In the genomic region with DNA sequence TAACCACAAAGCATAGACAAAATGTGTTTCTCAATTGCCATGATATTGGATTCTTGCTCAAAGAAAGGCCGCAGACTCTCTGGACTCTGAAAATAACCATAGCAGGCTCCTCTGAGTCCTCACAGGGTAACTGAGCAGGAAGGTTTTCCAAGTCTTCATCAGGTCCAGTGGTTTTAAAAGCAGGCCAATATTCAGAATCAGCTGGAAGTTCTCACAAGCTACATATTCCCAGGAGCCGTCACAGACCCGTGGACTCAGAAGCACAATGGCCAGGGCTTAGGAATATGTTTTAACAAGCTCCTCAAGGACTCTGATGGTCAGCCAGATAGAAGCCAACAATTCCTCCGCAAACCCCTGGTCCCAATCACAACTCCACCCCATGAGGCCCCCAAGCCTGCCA, we compare ENCODE assay signal across 1 cellular context.
TF ChIP-seq lines count a peak whose summit lies in the region.

No MANE protein-coding gene starts in this region.

TF ChIP-seq in neural cell, 6 proteins besides CTCF, POLR2A, EP300 and RAD21:
- TF ChIP-seq, protein P1, sequence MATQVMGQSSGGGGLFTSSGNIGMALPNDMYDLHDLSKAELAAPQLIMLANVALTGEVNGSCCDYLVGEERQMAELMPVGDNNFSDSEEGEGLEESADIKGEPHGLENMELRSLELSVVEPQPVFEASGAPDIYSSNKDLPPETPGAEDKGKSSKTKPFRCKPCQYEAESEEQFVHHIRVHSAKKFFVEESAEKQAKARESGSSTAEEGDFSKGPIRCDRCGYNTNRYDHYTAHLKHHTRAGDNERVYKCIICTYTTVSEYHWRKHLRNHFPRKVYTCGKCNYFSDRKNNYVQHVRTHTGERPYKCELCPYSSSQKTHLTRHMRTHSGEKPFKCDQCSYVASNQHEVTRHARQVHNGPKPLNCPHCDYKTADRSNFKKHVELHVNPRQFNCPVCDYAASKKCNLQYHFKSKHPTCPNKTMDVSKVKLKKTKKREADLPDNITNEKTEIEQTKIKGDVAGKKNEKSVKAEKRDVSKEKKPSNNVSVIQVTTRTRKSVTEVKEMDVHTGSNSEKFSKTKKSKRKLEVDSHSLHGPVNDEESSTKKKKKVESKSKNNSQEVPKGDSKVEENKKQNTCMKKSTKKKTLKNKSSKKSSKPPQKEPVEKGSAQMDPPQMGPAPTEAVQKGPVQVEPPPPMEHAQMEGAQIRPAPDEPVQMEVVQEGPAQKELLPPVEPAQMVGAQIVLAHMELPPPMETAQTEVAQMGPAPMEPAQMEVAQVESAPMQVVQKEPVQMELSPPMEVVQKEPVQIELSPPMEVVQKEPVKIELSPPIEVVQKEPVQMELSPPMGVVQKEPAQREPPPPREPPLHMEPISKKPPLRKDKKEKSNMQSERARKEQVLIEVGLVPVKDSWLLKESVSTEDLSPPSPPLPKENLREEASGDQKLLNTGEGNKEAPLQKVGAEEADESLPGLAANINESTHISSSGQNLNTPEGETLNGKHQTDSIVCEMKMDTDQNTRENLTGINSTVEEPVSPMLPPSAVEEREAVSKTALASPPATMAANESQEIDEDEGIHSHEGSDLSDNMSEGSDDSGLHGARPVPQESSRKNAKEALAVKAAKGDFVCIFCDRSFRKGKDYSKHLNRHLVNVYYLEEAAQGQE (IDR thresholded peaks at IDR 0.05; ENCODE audit: borderline replicate concordance), result no peak
- TF ChIP-seq SMC3 (conservative IDR thresholded peaks at IDR 0.05; ENCODE audit: poor library complexity) (no peak), EZH2 (IDR thresholded peaks at IDR 0.05; ENCODE audit: borderline replicate concordance, insufficient read depth, low read length, poor library complexity, severe bottlenecking) (no peak), POLR2AphosphoS5 (IDR thresholded peaks at IDR 0.05) (no peak), MXI1 (conservative IDR thresholded peaks at IDR 0.05; ENCODE audit: poor library complexity, severe bottlenecking) (no peak), TAF1 (IDR thresholded peaks at IDR 0.05; ENCODE audit: low read depth) (no peak)
